Comparison of ENCODE assay signal across 18 cellular contexts in the genomic region with DNA sequence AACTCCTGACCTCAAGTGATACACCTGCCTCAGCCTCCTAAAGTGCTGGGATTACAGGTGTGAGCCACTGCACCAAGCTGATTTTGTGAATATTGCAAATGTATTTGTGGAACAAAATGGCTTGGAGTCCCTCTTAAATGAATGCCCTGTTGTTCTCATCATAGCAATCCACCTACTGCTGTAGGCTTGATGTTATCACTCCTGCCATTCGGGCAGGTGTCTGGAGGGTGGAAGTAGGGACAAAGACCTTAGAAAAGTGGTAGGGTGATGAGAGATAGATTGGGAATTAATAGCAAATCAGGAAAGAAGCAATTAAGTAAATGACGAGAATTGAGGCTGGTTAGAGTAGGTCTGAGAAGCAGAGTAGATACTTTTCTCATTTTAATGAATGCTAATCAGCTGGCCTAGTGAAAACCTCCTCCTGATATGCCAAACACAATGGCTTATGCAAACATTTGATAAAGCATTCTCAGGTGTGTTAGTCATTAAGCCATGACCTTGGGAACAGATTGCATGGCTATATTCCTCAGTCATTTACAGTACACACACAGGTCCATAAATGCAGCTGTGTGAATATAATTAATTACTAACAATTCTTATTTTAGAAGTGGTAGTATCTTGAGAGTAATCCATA.
DNase-seq lines count a peak whose midpoint lies in the region; ATAC-seq and TF ChIP-seq lines count a peak whose summit lies in the region.
"Had no signal": no experiment of that assay in that cellular context is flagged by ENCODE, and none has a peak within 500 bp of the region (broad histone marks: within the 10 kb centered on the region; RNA-seq: fewer than 3 reads in every experiment).

No MANE protein-coding gene starts in this region.

- H3K36me3 ChIP-seq in lower lobe of right lung, result no peaks in the 10 kb centered on the region
- H3K36me3 ChIP-seq: BLaER1, HAP-1 had no signal

- H3K4me3 ChIP-seq in lower lobe of right lung, result no peak overlapping the region
- H3K4me3 ChIP-seq: BLaER1, HAP-1 had no signal

- H3K4me1 ChIP-seq in lower lobe of right lung, result no peaks in the 10 kb centered on the region

- no peak overlapping the region for H3K27ac Mint-ChIP-seq in activated naive CD4-positive, alpha-beta T cell treated with anti-CD3 and anti-CD28 coated beads, Interleukin-2, amount 10 ng/mL, durations not matched to agents 7 days and 5 days
- H3K27ac Mint-ChIP-seq: activated CD4-positive, alpha-beta T cell treated with anti-CD3 and anti-CD28 coated beads, Interleukin-2, amount 10 ng/mL, durations not matched to agents 7 days and 5 days; effector memory CD8-positive, alpha-beta T cell; T-helper 1 cell treated with Interleukin-12 subunit alpha and Interleukin-12 subunit beta and Interleukin-4 antibody, amounts not matched to agents 30 μg/mL and 1 μg/mL, for 36 hours had no signal

- peak; percentile 75 to 81 for ATAC-seq in lower lobe of right lung
- ATAC-seq in left cardiac atrium, result no peak
- ATAC-seq in HG02763 (IDR thresholded peaks at IDR 0.05; ENCODE audit: unreplicated experiment), result no peak
- ATAC-seq: effector memory CD8-positive, alpha-beta T cell; left lobe of liver; Panc1 had no signal

- DNase-seq in DMS53 treated with DMSO at 0.1 percent for 48 hours (lab: John Stamatoyannopoulos, UW; ENCODE audit: unreplicated experiment) (peak; percentile 88), NCI-H146 (lab: John Stamatoyannopoulos, UW) (peak; percentile 90), lower lobe of right lung (no peak), left cardiac atrium (no peak), NCI-H1694 treated with DMSO at 0.1 percent for 48 hours (lab: John Stamatoyannopoulos, UW) (no peak)
- no peak for DNase-seq in activated naive CD4-positive, alpha-beta T cell treated with anti-CD3 and anti-CD28 coated beads, Interleukin-2, amount 10 ng/mL, durations not matched to agents 7 days and 5 days
- DNase-seq: activated CD4-positive, alpha-beta T cell treated with anti-CD3 and anti-CD28 coated beads, Interleukin-2, amount 10 ng/mL, durations not matched to agents 7 days and 5 days; effector memory CD8-positive, alpha-beta T cell; GF-D8; NCI-H1694 had no signal

- intact Hi-C loops in lower lobe of right lung (cut with DNase I) (no loop called here), left cardiac atrium (cut with DNase I) (no loop called here)

- TF ChIP-seq CTCF in VCaP (conservative IDR thresholded peaks at IDR 0.05) (no peak), lower lobe of right lung (IDR thresholded peaks at IDR 0.05) (no peak)

- no peaks in the 10 kb centered on the region for H3K9me3 Mint-ChIP-seq in activated naive CD4-positive, alpha-beta T cell treated with anti-CD3 and anti-CD28 coated beads, Interleukin-2, amount 10 ng/mL, durations not matched to agents 7 days and 5 days
- H3K9me3 Mint-ChIP-seq: activated CD4-positive, alpha-beta T cell treated with anti-CD3 and anti-CD28 coated beads, Interleukin-2, amount 10 ng/mL, durations not matched to agents 7 days and 5 days; effector memory CD8-positive, alpha-beta T cell; nephron; T-helper 1 cell treated with Interleukin-12 subunit alpha and Interleukin-12 subunit beta and Interleukin-4 antibody, amounts not matched to agents 30 μg/mL and 1 μg/mL, for 36 hours had no signal

- no peaks in the 10 kb centered on the region for H3K36me3 Mint-ChIP-seq in activated naive CD4-positive, alpha-beta T cell treated with anti-CD3 and anti-CD28 coated beads, Interleukin-2, amount 10 ng/mL, durations not matched to agents 7 days and 5 days

- no peaks in the 10 kb centered on the region for H3K9me3 ChIP-seq in lower lobe of right lung
- H3K9me3 ChIP-seq: BLaER1, HAP-1 had no signal

- H3K27ac ChIP-seq in VCaP (peak overlapping the region; percentile 14; the same call in 1 of the 2 replicates), lower lobe of right lung (no peak overlapping the region)
- H3K27ac ChIP-seq: BLaER1 had no signal

- CTCF ChIA-PET in activated naive CD4-positive, alpha-beta T cell treated with anti-CD3 and anti-CD28 coated beads, Interleukin-2, amount 10 ng/mL, durations not matched to agents 7 days and 5 days (lab: Charles Lee), result no interaction called here

- no peak overlapping the region for H3K4me3 Mint-ChIP-seq in activated naive CD4-positive, alpha-beta T cell treated with anti-CD3 and anti-CD28 coated beads, Interleukin-2, amount 10 ng/mL, durations not matched to agents 7 days and 5 days
- H3K4me3 Mint-ChIP-seq: activated CD4-positive, alpha-beta T cell treated with anti-CD3 and anti-CD28 coated beads, Interleukin-2, amount 10 ng/mL, durations not matched to agents 7 days and 5 days; effector memory CD8-positive, alpha-beta T cell; nephron; T-helper 1 cell treated with Interleukin-12 subunit alpha and Interleukin-12 subunit beta and Interleukin-4 antibody, amounts not matched to agents 30 μg/mL and 1 μg/mL, for 36 hours had no signal

- H3K4me1 Mint-ChIP-seq in activated naive CD4-positive, alpha-beta T cell treated with anti-CD3 and anti-CD28 coated beads, Interleukin-2, amount 10 ng/mL, durations not matched to agents 7 days and 5 days, result no peaks in the 10 kb centered on the region
- H3K4me1 Mint-ChIP-seq: activated CD4-positive, alpha-beta T cell treated with anti-CD3 and anti-CD28 coated beads, Interleukin-2, amount 10 ng/mL, durations not matched to agents 7 days and 5 days had no signal

- H3K27me3 Mint-ChIP-seq in activated naive CD4-positive, alpha-beta T cell treated with anti-CD3 and anti-CD28 coated beads, Interleukin-2, amount 10 ng/mL, durations not matched to agents 7 days and 5 days, result no peaks in the 10 kb centered on the region
- H3K27me3 Mint-ChIP-seq: activated CD4-positive, alpha-beta T cell treated with anti-CD3 and anti-CD28 coated beads, Interleukin-2, amount 10 ng/mL, durations not matched to agents 7 days and 5 days had no signal

- no peaks in the 10 kb centered on the region for H3K27me3 ChIP-seq in lower lobe of right lung (ENCODE audit: low read depth)
- H3K27me3 ChIP-seq: BLaER1 had no signal

Comparison
In these comparisons a context has a peak if more than half of its experiments do, and no peak if none do; other contexts are left out.
1. DNase-seq: peak in DMS53 treated with DMSO at 0.1 percent for 48 hours (single experiment) and NCI-H146 (single experiment); none in lower lobe of right lung (single experiment), activated naive CD4-positive, alpha-beta T cell treated with anti-CD3 and anti-CD28 coated beads, Interleukin-2, amount 10 ng/mL, durations not matched to agents 7 days and 5 days (single experiment), left cardiac atrium (single experiment) and NCI-H1694 treated with DMSO at 0.1 percent for 48 hours (single experiment).
2. ATAC-seq: peak in lower lobe of right lung (2 of 2); none in left cardiac atrium (0 of 2) and HG02763 (single experiment).